15 cellular contexts compared by ENCODE assay signal in the genomic region with DNA sequence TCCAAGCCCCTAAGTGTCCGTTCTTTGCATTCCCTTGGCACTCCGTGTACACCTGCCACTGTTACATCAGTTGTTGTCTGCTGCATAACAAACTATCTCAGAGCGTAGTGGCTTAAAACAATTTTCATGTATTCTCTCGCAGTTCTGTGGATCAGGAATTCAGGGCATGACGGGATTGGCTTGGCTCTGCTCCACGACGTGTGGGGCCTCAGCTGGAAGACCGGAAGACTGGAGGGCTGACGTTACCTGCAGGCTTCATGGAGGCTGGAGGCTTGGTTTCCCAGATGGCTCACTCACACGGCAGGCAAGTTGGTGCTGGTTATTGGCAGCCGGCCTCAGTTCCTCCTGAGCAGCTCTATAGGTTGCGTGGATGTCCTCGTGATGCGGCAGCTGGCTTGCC. TPM values are rescaled to one million over a fixed set of nuclear protein-coding genes. Genes with fewer than 3 reads are reported as not detected.
A peak's percentile ranks its signal among the peaks of the same experiment; 100 is the strongest.
DNase-seq lines count a peak whose midpoint lies in the region; ATAC-seq and TF ChIP-seq lines count a peak whose summit lies in the region.
"Had no signal": no experiment of that assay in that cellular context is flagged by ENCODE, and none has a peak within 500 bp of the region (broad histone marks: within the 10 kb centered on the region; RNA-seq: fewer than 3 reads in every experiment).

No MANE protein-coding gene starts in this region.

- no peak overlapping the region for H2BK15ac ChIP-seq in H9 (ENCODE audit: low read depth, low read length)

- BruUV-seq in MCF 10A (replicated peaks; lab: Mats Ljungman, UMichigan), result no TSS peak

- no peaks in the 10 kb centered on the region for H3K9me3 ChIP-seq in H9 (ENCODE audit: control insufficient read depth, low read depth, low read length)
- H3K9me3 ChIP-seq: psoas muscle had no signal

- no peak overlapping the region for H3K18ac ChIP-seq in H9 (ENCODE audit: insufficient read length, low read depth, low read length)

- H3K27ac ChIP-seq in H9 (ENCODE audit: insufficient read length, low read depth, low read length), result no peak overlapping the region
- H3K27ac ChIP-seq: psoas muscle had no signal

- TF ChIP-seq CTCF in MCF 10A (IDR thresholded peaks at IDR 0.05; ENCODE audit: unreplicated experiment) (no peak), H9 (conservative IDR thresholded peaks at IDR 0.05) (no peak)

- H3K27ac Mint-ChIP-seq in MCF 10A (ENCODE audit: low read depth, unreplicated experiment) (peak overlapping the region; percentile 57), H9 (no peak overlapping the region; a peak in 1 of 7 replicates)
- no peak overlapping the region for H3K27ac Mint-ChIP-seq in effector memory CD8-positive, alpha-beta T cell
- H3K27ac Mint-ChIP-seq: CD8-positive, alpha-beta memory T cell; T-helper 1 cell treated with Interleukin-12 subunit alpha and Interleukin-12 subunit beta and Interleukin-4 antibody, amounts not matched to agents 30 μg/mL and 1 μg/mL, for 36 hours had no signal

- H3K4ac ChIP-seq in H9 (ENCODE audit: low read depth, low read length), result no peak overlapping the region

- DNase-seq in AG20443 (ENCODE audit: low spot score) (peak; percentile 49), NCI-H2029 treated with DMSO at 0.1 percent for 48 hours (lab: John Stamatoyannopoulos, UW) (peak; percentile 29), MCF 10A (ENCODE audit: unreplicated experiment) (peak; percentile 95), myocyte (ENCODE audit: low read depth) (peak; percentile 62), H9 (no peak), midbrain (lab: John Stamatoyannopoulos, UW) (no peak)
- no peak for DNase-seq in effector memory CD8-positive, alpha-beta T cell
- DNase-seq: activated T-cell treated with anti-CD3 and anti-CD28 coated beads, Interleukin-2, amount 50 U/mL, for 1 hour; CD8-positive, alpha-beta memory T cell; effector CD4-positive, alpha-beta T cell; kidney glomerular epithelial cell; NCI-H1930; psoas muscle had no signal

- H3K79me2 ChIP-seq in H9 (ENCODE audit: insufficient read depth, low read length), result no peaks in the 10 kb centered on the region

- no CpG with 5 or more reads among the region's 14 CpGs for WGBS in H9 (ENCODE audit: extremely low coverage, insufficient read length, low lambda C conversion rate)

- H4K8ac ChIP-seq in H9 (replicated peaks; ENCODE audit: insufficient read length, low read depth, low read length), result no peak overlapping the region

- POLR2A ChIA-PET in MCF 10A (lab: Yijun Ruan, JAX), result interaction anchor here (0.6 to 2.2 kb wide), 9 partner anchors 13 to 164 kb away, joined by 3 to 11 read pairs (median 4); a partner anchor contains a TSS

- H3K36me3 Mint-ChIP-seq in MCF 10A (ENCODE audit: insufficient read depth, unreplicated experiment) (no peaks in the 10 kb centered on the region), H9 (ENCODE audit: insufficient read depth in 1 of 3, low read depth in 3 of 3) (no peaks in the 10 kb centered on the region)
- H3K36me3 Mint-ChIP-seq in effector memory CD8-positive, alpha-beta T cell (ENCODE audit: insufficient read depth), result no peaks in the 10 kb centered on the region
- H3K36me3 Mint-ChIP-seq: CD8-positive, alpha-beta memory T cell had no signal

- no peaks in the 10 kb centered on the region for H3K27me3 ChIP-seq in H9 (ENCODE audit: insufficient read depth, low read length)

- no peak overlapping the region for H2BK5ac ChIP-seq in H9 (ENCODE audit: insufficient read length, low read length)

- no peaks in the 10 kb centered on the region for H4K20me1 ChIP-seq in H9 (ENCODE audit: control insufficient read depth, insufficient read depth, insufficient read length)

- H3K4me1 ChIP-seq in H9 (ENCODE audit: insufficient read depth, low read length), result no peaks in the 10 kb centered on the region
- H3K4me1 ChIP-seq: psoas muscle had no signal

- H2BK20ac ChIP-seq in H9 (ENCODE audit: low read depth, low read length, poor library complexity, severe bottlenecking), result no peak overlapping the region

- no peak overlapping the region for H2BK12ac ChIP-seq in H9 (ENCODE audit: insufficient read length, low read depth, low read length)

- no peak overlapping the region for H4K5ac ChIP-seq in H9 (ENCODE audit: insufficient read length, low read depth, low read length)

- no peak overlapping the region for H2AK5ac ChIP-seq in H9 (ENCODE audit: insufficient read length, low read length)

- H3K9me3 Mint-ChIP-seq in MCF 10A (ENCODE audit: unreplicated experiment), result no peaks in the 10 kb centered on the region
- no peaks in the 10 kb centered on the region for H3K9me3 Mint-ChIP-seq in H9
- no peaks in the 10 kb centered on the region for H3K9me3 Mint-ChIP-seq in effector memory CD8-positive, alpha-beta T cell
- H3K9me3 Mint-ChIP-seq: CD8-positive, alpha-beta memory T cell; T-helper 1 cell treated with Interleukin-12 subunit alpha and Interleukin-12 subunit beta and Interleukin-4 antibody, amounts not matched to agents 30 μg/mL and 1 μg/mL, for 36 hours had no signal

- peaks cover 18% of the 10 kb centered on the region for H3K4me1 Mint-ChIP-seq in MCF 10A (ENCODE audit: insufficient read depth, unreplicated experiment)
- H3K4me1 Mint-ChIP-seq in H9, result peaks cover 2 to 3% of the 10 kb centered on the region in 2 experiments; a peak in 2 of 4 replicates
- no peaks in the 10 kb centered on the region for H3K4me1 Mint-ChIP-seq in effector memory CD8-positive, alpha-beta T cell (ENCODE audit: low read depth in 2 of 2)

- no peak overlapping the region for H3K56ac ChIP-seq in H9 (ENCODE audit: insufficient read length, low read depth, low read length)

- ATAC-seq in effector memory CD8-positive, alpha-beta T cell (replicated peaks), result no peak
- no peak for ATAC-seq in HG03095 (IDR thresholded peaks at IDR 0.05; ENCODE audit: unreplicated experiment)
- ATAC-seq: psoas muscle had no signal

- H3K79me1 ChIP-seq in H9 (ENCODE audit: insufficient read depth, low read depth, low read length, poor library complexity, severe bottlenecking), result no peaks in the 10 kb centered on the region

- no peak overlapping the region for H3K4me2 ChIP-seq in H9 (ENCODE audit: insufficient read depth, insufficient read length, low read length)

- no peak overlapping the region for H3K23ac ChIP-seq in H9 (ENCODE audit: insufficient read length, low read depth, low read length)

- no peak overlapping the region for H2AFZ ChIP-seq in H9 (ENCODE audit: low read length)

- H3K27me3 Mint-ChIP-seq in MCF 10A (ENCODE audit: insufficient read depth, unreplicated experiment) (no peaks in the 10 kb centered on the region), H9 (ENCODE audit: low read depth) (peaks cover 1% of the 10 kb centered on the region)
- H3K27me3 Mint-ChIP-seq in effector memory CD8-positive, alpha-beta T cell, result no peaks in the 10 kb centered on the region

- no peak overlapping the region for H4K91ac ChIP-seq in H9 (ENCODE audit: insufficient read length, low read depth, low read length)

- H3T11ph ChIP-seq in H9 (ENCODE audit: low read length), result no peak overlapping the region

- no peak overlapping the region for H3K14ac ChIP-seq in H9 (ENCODE audit: insufficient read depth, low read length)

- CTCF ChIA-PET in MCF 10A (lab: Yijun Ruan, JAX), result no interaction called here

- no peaks in the 10 kb centered on the region for H3K23me2 ChIP-seq in H9 (ENCODE audit: insufficient read length, low read depth, low read length, poor library complexity, severe bottlenecking)

- H2BK120ac ChIP-seq in H9 (ENCODE audit: low read depth, low read length, poor library complexity, severe bottlenecking), result no peak overlapping the region

- intact Hi-C loops in MCF 10A (cut with micrococcal nuclease), result no loop called here

- no peak overlapping the region for H3K9ac ChIP-seq in H9 (ENCODE audit: extremely low read depth, insufficient read length, low read length)

- H3K4me3 Mint-ChIP-seq in MCF 10A (ENCODE audit: unreplicated experiment) (peak overlapping the region; percentile 17), H9 (no peak overlapping the region)
- no peak overlapping the region for H3K4me3 Mint-ChIP-seq in effector memory CD8-positive, alpha-beta T cell
- H3K4me3 Mint-ChIP-seq: CD8-positive, alpha-beta memory T cell; T-helper 1 cell treated with Interleukin-12 subunit alpha and Interleukin-12 subunit beta and Interleukin-4 antibody, amounts not matched to agents 30 μg/mL and 1 μg/mL, for 36 hours had no signal

RNA-seq across cellular contexts. Expression of a gene that starts 25.5 kb away (rescaled TPM):
- total RNA-seq in MCF 10A (2022), result 0.21 TPM in 1 of 2 replicates, not detected in the other
- 0.05 TPM in 1 of 2 replicates, not detected in the other for total RNA-seq in myocyte
- 0.06 TPM for polyA plus RNA-seq in myocyte (2012)
- total RNA-seq in H9 (2021), result 3.2 and 4.0 TPM in 2 replicates
- polyA plus RNA-seq: CD8-positive, alpha-beta memory T cell had no signal

RNA-seq across cellular contexts. Expression of a gene that starts 29.8 kb away (rescaled TPM):
- total RNA-seq in MCF 10A (2022), result 8.4 and 11.9 TPM in 2 replicates
- 10.5 and 11.7 TPM in 2 replicates for total RNA-seq in myocyte
- 7.3 TPM for polyA plus RNA-seq in myocyte (2012)
- 11.2 and 12.7 TPM in 2 replicates for total RNA-seq in H9 (2021)

RNA-seq across cellular contexts. Expression of a gene that starts 30.2 kb away (rescaled TPM):
- total RNA-seq in MCF 10A (2022) (36.0 and 43.8 TPM in 2 replicates), myocyte (32.9 and 34.6 TPM in 2 replicates), H9 (2021) (17.2 and 17.5 TPM in 2 replicates)
- polyA plus RNA-seq in myocyte (2012), result 24.5 TPM

RNA-seq across cellular contexts. Expression of a gene that starts 45.2 kb away (rescaled TPM):
- total RNA-seq in MCF 10A (2022), result 0.49 and 0.74 TPM in 2 replicates
- total RNA-seq in myocyte, result 0.31 and 0.48 TPM in 2 replicates
- polyA plus RNA-seq in myocyte (2012), result 0.55 TPM
- 0.39 TPM in 1 of 2 replicates, not detected in the other for total RNA-seq in H9 (2021)
- total RNA-seq: psoas muscle had no signal

Comparison
In these comparisons a context has a peak if more than half of its experiments do, and no peak if none do; other contexts are left out.
1. DNase-seq: peak in AG20443 (single experiment), NCI-H2029 treated with DMSO at 0.1 percent for 48 hours (single experiment), MCF 10A (single experiment) and myocyte (single experiment); none in H9 (single experiment), effector memory CD8-positive, alpha-beta T cell (0 of 3) and midbrain (single experiment).